Comparison of ENCODE assay signal across 1 cellular context in the genomic region with DNA sequence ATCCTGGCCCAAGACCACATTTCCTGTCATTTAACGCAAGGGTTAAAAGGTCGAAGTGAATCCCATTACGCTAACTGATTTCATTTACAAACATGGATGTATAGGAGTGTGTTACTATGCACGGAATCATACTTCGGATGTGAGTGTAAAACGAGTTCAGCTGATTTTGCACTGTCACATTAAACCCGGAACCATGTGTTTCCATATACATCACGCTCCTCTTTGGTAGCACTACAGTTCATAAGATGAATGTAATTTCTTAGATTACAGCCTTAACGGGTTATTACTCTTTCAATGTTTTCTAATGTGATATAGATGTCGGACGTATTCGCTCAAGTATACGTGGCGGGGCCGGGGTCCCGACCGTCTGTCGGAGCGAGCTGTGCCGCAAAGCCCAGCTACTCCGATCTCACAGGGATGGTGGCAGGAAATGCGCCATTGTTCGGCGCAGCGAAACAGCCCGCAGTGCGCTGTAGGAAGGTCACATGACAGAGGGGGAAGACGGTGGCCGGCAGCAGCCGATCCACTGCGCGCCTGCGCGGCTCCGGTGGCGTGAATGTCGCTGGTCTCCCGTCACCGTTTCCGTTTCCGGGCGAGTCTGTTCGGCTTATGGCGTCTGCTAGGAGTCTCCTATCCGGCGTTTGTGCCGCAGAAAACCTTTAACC.
TF ChIP-seq lines count a peak whose summit lies in the region.

No MANE protein-coding gene starts in this region.

TF ChIP-seq in HepG2, 621 proteins besides CTCF, POLR2A, EP300 and RAD21 (continued from another document and continues in another):
- peak; percentile 46; the same call in 1 of the 2 replicates for TF ChIP-seq CREB1 (IDR thresholded peaks at IDR 0.05)
- no peak for TF ChIP-seq CREB1 (CRISPR knock-in tag; IDR thresholded peaks at IDR 0.05)
- TF ChIP-seq MBNL3 (CRISPR knock-in tag; conservative IDR thresholded peaks at IDR 0.05) = no peak
- TF ChIP-seq SRSF1 (optimal IDR thresholded peaks at IDR 0.05; ENCODE audit: low read depth, low read length) = peak; percentile 96
- TF ChIP-seq ZNF468 (CRISPR knock-in tag; IDR thresholded peaks at IDR 0.05) = no peak
- no peak for TF ChIP-seq ZNF430 (CRISPR knock-in tag; IDR thresholded peaks at IDR 0.05)
- no peak for TF ChIP-seq MED8 (CRISPR knock-in tag; IDR thresholded peaks at IDR 0.05; ENCODE audit: insufficient replicate concordance)
- no peak for TF ChIP-seq FOXO1 (CRISPR knock-in tag; IDR thresholded peaks at IDR 0.05)
- TF ChIP-seq, protein P1, sequence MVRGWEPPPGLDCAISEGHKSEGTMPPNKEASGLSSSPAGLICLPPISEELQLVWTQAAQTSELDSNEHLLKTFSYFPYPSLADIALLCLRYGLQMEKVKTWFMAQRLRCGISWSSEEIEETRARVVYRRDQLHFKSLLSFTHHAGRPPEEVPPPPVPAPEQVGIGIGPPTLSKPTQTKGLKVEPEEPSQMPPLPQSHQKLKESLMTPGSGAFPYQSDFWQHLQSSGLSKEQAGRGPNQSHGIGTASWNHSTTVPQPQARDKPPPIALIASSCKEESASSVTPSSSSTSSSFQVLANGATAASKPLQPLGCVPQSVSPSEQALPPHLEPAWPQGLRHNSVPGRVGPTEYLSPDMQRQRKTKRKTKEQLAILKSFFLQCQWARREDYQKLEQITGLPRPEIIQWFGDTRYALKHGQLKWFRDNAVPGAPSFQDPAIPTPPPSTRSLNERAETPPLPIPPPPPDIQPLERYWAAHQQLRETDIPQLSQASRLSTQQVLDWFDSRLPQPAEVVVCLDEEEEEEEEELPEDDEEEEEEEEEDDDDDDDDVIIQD (CRISPR knock-in tag; IDR thresholded peaks at IDR 0.05; ENCODE audit: low read depth) = peak; percentile 45; the same call in 1 of the 2 replicates
- TF ChIP-seq KDM1A (CRISPR knock-in tag; IDR thresholded peaks at IDR 0.05) = no peak
- no peak for TF ChIP-seq CENPX (CRISPR knock-in tag; IDR thresholded peaks at IDR 0.05)
- TF ChIP-seq HNRNPL (IDR thresholded peaks at IDR 0.05; ENCODE audit: low read depth, low read length) = no peak
- no peak for TF ChIP-seq FOXP1 (IDR thresholded peaks at IDR 0.05)
- no peak for TF ChIP-seq FOXP1 (CRISPR knock-in tag; IDR thresholded peaks at IDR 0.05)
- TF ChIP-seq CHD4 (IDR thresholded peaks at IDR 0.05; ENCODE audit: borderline replicate concordance, low read length) = no peak
- no peak for TF ChIP-seq NFE2L2 (IDR thresholded peaks at IDR 0.05; ENCODE audit: low read length)
- no peak for TF ChIP-seq GTF3A (CRISPR knock-in tag; conservative IDR thresholded peaks at IDR 0.05)
- TF ChIP-seq ELF1 (CRISPR knock-in tag; IDR thresholded peaks at IDR 0.05) = peak; percentile 67
- no peak for TF ChIP-seq ZNF557 (CRISPR knock-in tag; IDR thresholded peaks at IDR 0.05)
- no peak for TF ChIP-seq ZNF292 (CRISPR knock-in tag; IDR thresholded peaks at IDR 0.05; ENCODE audit: borderline replicate concordance, low read depth)
- peak; percentile 75 for TF ChIP-seq KAT8 (CRISPR knock-in tag; IDR thresholded peaks at IDR 0.05)
- TF ChIP-seq RORA (CRISPR knock-in tag; IDR thresholded peaks at IDR 0.05) = no peak
- TF ChIP-seq, protein P2, sequence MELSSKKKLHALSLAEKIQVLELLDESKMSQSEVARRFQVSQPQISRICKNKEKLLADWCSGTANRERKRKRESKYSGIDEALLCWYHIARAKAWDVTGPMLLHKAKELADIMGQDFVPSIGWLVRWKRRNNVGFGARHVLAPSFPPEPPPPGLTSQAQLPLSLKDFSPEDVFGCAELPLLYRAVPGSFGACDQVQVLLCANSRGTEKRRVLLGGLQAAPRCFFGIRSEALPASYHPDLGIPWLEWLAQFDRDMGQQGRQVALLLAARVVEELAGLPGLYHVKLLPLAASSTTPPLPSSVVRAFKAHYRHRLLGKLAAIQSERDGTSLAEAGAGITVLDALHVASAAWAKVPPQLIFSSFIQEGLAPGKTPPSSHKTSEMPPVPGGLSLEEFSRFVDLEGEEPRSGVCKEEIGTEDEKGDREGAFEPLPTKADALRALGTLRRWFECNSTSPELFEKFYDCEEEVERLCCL (CRISPR knock-in tag; IDR thresholded peaks at IDR 0.05; ENCODE audit: borderline replicate concordance) = no peak
- TF ChIP-seq AGO1 (IDR thresholded peaks at IDR 0.05; ENCODE audit: low read depth, low read length, poor library complexity, severe bottlenecking) = no peak
- no peak for TF ChIP-seq ZNF17 (CRISPR knock-in tag; IDR thresholded peaks at IDR 0.05)
- no peak for TF ChIP-seq SALL2 (CRISPR knock-in tag; IDR thresholded peaks at IDR 0.05)
- no peak for TF ChIP-seq ZNF850 (CRISPR knock-in tag; conservative IDR thresholded peaks at IDR 0.05)
- no peak for TF ChIP-seq ZMYM2 (CRISPR knock-in tag; IDR thresholded peaks at IDR 0.05)
- no peak for TF ChIP-seq CCDC6 (CRISPR knock-in tag; IDR thresholded peaks at IDR 0.05)
- TF ChIP-seq RBM39 (IDR thresholded peaks at IDR 0.05; ENCODE audit: low read depth, low read length, poor library complexity, severe bottlenecking) = no peak
- TF ChIP-seq, protein P3, sequence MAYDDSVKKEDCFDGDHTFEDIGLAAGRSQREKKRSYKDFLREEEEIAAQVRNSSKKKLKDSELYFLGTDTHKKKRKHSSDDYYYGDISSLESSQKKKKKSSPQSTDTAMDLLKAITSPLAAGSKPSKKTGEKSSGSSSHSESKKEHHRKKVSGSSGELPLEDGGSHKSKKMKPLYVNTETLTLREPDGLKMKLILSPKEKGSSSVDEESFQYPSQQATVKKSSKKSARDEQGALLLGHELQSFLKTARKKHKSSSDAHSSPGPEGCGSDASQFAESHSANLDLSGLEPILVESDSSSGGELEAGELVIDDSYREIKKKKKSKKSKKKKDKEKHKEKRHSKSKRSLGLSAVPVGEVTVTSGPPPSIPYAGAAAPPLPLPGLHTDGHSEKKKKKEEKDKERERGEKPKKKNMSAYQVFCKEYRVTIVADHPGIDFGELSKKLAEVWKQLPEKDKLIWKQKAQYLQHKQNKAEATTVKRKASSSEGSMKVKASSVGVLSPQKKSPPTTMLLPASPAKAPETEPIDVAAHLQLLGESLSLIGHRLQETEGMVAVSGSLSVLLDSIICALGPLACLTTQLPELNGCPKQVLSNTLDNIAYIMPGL (CRISPR knock-in tag; IDR thresholded peaks at IDR 0.05; ENCODE audit: borderline replicate concordance in 1 of 2, low read depth in 1 of 2) = no peak
- TF ChIP-seq, protein P4, sequence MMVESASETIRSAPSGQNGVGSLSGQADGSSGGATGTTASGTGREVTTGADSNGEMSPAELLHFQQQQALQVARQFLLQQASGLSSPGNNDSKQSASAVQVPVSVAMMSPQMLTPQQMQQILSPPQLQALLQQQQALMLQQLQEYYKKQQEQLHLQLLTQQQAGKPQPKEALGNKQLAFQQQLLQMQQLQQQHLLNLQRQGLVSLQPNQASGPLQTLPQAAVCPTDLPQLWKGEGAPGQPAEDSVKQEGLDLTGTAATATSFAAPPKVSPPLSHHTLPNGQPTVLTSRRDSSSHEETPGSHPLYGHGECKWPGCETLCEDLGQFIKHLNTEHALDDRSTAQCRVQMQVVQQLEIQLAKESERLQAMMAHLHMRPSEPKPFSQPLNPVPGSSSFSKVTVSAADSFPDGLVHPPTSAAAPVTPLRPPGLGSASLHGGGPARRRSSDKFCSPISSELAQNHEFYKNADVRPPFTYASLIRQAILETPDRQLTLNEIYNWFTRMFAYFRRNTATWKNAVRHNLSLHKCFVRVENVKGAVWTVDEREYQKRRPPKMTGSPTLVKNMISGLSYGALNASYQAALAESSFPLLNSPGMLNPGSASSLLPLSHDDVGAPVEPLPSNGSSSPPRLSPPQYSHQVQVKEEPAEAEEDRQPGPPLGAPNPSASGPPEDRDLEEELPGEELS (CRISPR knock-in tag; IDR thresholded peaks at IDR 0.05) = no peak
- TF ChIP-seq, protein P5, sequence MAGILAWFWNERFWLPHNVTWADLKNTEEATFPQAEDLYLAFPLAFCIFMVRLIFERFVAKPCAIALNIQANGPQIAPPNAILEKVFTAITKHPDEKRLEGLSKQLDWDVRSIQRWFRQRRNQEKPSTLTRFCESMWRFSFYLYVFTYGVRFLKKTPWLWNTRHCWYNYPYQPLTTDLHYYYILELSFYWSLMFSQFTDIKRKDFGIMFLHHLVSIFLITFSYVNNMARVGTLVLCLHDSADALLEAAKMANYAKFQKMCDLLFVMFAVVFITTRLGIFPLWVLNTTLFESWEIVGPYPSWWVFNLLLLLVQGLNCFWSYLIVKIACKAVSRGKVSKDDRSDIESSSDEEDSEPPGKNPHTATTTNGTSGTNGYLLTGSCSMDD (CRISPR knock-in tag; IDR thresholded peaks at IDR 0.05) = no peak
- no peak for TF ChIP-seq SP140L (CRISPR knock-in tag; IDR thresholded peaks at IDR 0.05; ENCODE audit: borderline replicate concordance)
- TF ChIP-seq ZNF549 (CRISPR knock-in tag; IDR thresholded peaks at IDR 0.05) = no peak
- TF ChIP-seq ZNF251 (CRISPR knock-in tag; IDR thresholded peaks at IDR 0.05) = no peak
- TF ChIP-seq ZNF350 (CRISPR knock-in tag; IDR thresholded peaks at IDR 0.05; ENCODE audit: borderline replicate concordance, low read depth) = no peak
- no peak for TF ChIP-seq SMAD9 (CRISPR knock-in tag; IDR thresholded peaks at IDR 0.05)
- TF ChIP-seq ZNF432 (CRISPR knock-in tag; IDR thresholded peaks at IDR 0.05; ENCODE audit: borderline replicate concordance) = no peak
- no peak for TF ChIP-seq SRSF4 (IDR thresholded peaks at IDR 0.05; ENCODE audit: low read depth, low read length, poor library complexity, severe bottlenecking)
- TF ChIP-seq ZNF660 (CRISPR knock-in tag; IDR thresholded peaks at IDR 0.05; ENCODE audit: borderline replicate concordance, low read depth) = no peak
- TF ChIP-seq AKAP8 (CRISPR knock-in tag; IDR thresholded peaks at IDR 0.05) = no peak
- TF ChIP-seq, protein P6, sequence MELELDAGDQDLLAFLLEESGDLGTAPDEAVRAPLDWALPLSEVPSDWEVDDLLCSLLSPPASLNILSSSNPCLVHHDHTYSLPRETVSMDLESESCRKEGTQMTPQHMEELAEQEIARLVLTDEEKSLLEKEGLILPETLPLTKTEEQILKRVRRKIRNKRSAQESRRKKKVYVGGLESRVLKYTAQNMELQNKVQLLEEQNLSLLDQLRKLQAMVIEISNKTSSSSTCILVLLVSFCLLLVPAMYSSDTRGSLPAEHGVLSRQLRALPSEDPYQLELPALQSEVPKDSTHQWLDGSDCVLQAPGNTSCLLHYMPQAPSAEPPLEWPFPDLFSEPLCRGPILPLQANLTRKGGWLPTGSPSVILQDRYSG (CRISPR knock-in tag; IDR thresholded peaks at IDR 0.05) = no peak
- no peak for TF ChIP-seq HHEX (CRISPR knock-in tag; IDR thresholded peaks at IDR 0.05)
- TF ChIP-seq, protein P7, sequence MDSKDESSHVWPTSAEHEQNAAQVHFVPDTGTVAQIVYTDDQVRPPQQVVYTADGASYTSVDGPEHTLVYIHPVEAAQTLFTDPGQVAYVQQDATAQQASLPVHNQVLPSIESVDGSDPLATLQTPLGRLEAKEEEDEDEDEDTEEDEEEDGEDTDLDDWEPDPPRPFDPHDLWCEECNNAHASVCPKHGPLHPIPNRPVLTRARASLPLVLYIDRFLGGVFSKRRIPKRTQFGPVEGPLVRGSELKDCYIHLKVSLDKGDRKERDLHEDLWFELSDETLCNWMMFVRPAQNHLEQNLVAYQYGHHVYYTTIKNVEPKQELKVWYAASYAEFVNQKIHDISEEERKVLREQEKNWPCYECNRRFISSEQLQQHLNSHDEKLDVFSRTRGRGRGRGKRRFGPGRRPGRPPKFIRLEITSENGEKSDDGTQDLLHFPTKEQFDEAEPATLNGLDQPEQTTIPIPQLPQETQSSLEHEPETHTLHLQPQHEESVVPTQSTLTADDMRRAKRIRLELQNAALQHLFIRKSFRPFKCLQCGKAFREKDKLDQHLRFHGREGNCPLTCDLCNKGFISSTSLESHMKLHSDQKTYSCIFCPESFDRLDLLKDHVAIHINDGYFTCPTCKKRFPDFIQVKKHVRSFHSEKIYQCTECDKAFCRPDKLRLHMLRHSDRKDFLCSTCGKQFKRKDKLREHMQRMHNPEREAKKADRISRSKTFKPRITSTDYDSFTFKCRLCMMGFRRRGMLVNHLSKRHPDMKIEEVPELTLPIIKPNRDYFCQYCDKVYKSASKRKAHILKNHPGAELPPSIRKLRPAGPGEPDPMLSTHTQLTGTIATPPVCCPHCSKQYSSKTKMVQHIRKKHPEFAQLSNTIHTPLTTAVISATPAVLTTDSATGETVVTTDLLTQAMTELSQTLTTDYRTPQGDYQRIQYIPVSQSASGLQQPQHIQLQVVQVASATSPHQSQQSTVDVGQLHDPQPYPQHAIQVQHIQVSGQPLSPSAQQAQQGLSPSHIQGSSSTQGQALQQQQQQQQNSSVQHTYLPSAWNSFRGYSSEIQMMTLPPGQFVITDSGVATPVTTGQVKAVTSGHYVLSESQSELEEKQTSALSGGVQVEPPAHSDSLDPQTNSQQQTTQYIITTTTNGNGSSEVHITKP (CRISPR knock-in tag; IDR thresholded peaks at IDR 0.05; ENCODE audit: low read depth) = no peak
- TF ChIP-seq KDM4B (CRISPR knock-in tag; IDR thresholded peaks at IDR 0.05) = no peak
- TF ChIP-seq ZNF562 (CRISPR knock-in tag; IDR thresholded peaks at IDR 0.05; ENCODE audit: borderline replicate concordance) = no peak
- no peak for TF ChIP-seq ZBTB7A (CRISPR knock-in tag; IDR thresholded peaks at IDR 0.05)
- TF ChIP-seq ZNF326 (CRISPR knock-in tag; IDR thresholded peaks at IDR 0.05; ENCODE audit: borderline replicate concordance) = no peak
- TF ChIP-seq ZNF383 (CRISPR knock-in tag; IDR thresholded peaks at IDR 0.05; ENCODE audit: borderline replicate concordance) = no peak
- TF ChIP-seq, protein P8, sequence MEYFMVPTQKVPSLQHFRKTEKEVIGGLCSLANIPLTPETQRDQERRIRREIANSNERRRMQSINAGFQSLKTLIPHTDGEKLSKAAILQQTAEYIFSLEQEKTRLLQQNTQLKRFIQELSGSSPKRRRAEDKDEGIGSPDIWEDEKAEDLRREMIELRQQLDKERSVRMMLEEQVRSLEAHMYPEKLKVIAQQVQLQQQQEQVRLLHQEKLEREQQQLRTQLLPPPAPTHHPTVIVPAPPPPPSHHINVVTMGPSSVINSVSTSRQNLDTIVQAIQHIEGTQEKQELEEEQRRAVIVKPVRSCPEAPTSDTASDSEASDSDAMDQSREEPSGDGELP (IDR thresholded peaks at IDR 0.05; ENCODE audit: borderline replicate concordance, low read depth) = no peak
- no peak for TF ChIP-seq PRMT3 (CRISPR knock-in tag; IDR thresholded peaks at IDR 0.05; ENCODE audit: borderline replicate concordance, low read depth)
- TF ChIP-seq, protein P9, sequence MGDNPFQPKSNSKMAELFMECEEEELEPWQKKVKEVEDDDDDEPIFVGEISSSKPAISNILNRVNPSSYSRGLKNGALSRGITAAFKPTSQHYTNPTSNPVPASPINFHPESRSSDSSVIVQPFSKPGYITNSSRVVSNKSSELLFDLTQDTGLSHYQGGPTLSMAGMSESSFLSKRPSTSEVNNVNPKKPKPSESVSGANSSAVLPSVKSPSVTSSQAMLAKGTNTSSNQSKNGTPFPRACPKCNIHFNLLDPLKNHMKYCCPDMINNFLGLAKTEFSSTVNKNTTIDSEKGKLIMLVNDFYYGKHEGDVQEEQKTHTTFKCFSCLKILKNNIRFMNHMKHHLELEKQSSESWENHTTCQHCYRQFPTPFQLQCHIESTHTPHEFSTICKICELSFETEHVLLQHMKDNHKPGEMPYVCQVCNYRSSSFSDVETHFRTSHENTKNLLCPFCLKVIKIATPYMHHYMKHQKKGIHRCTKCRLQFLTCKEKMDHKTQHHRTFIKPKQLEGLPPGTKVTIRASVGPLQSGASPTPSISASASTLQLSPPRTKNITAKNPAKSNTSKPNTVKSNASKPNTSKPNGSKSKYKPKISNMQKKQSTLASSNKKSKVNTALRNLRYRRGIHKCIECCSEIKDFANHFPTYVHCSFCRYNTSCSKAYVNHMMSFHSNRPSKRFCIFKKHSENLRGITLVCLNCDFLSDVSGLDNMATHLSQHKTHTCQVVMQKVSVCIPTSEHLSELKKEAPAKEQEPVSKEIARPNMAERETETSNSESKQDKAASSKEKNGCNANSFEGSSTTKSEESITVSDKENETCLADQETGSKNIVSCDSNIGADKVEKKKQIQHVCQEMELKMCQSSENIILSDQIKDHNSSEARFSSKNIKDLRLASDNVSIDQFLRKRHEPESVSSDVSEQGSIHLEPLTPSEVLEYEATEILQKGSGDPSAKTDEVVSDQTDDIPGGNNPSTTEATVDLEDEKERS (CRISPR knock-in tag; IDR thresholded peaks at IDR 0.05) = peak; percentile 91
